ENCODE assay signal across 1 cellular context in genomic region chr2:43424262-43425207, GRCh38.
TF ChIP-seq lines count a peak whose summit lies in the region.

No MANE protein-coding gene starts in this region.

TF ChIP-seq in HepG2, 621 proteins besides CTCF, POLR2A, EP300 and RAD21 (continued from another document and continues in another):
- no peak for TF ChIP-seq TFDP1 (CRISPR knock-in tag; IDR thresholded peaks at IDR 0.05; ENCODE audit: borderline replicate concordance)
- no peak for TF ChIP-seq ZNF678 (CRISPR knock-in tag; IDR thresholded peaks at IDR 0.05)
- TF ChIP-seq ZNF629 (CRISPR knock-in tag; conservative IDR thresholded peaks at IDR 0.05): 0 out of 2 replicates have a peak, but pooled peaks have one; percentile 34
- no peak; the same call in 1 of the 2 replicates for TF ChIP-seq ZNF761 (CRISPR knock-in tag; conservative IDR thresholded peaks at IDR 0.05)
- no peak for TF ChIP-seq ZNF572 (CRISPR knock-in tag; IDR thresholded peaks at IDR 0.05)
- no peak for TF ChIP-seq ETS1 (CRISPR knock-in tag; IDR thresholded peaks at IDR 0.05)
- TF ChIP-seq, protein P1, sequence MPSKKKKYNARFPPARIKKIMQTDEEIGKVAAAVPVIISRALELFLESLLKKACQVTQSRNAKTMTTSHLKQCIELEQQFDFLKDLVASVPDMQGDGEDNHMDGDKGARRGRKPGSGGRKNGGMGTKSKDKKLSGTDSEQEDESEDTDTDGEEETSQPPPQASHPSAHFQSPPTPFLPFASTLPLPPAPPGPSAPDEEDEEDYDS (CRISPR knock-in tag; IDR thresholded peaks at IDR 0.05): no peak
- no peak for TF ChIP-seq FOXK1 (CRISPR knock-in tag; IDR thresholded peaks at IDR 0.05; ENCODE audit: borderline replicate concordance, low read depth)
- no peak for TF ChIP-seq ZNF7 (CRISPR knock-in tag; IDR thresholded peaks at IDR 0.05)
- TF ChIP-seq ARID4A (CRISPR knock-in tag; IDR thresholded peaks at IDR 0.05; ENCODE audit: borderline replicate concordance): no peak
- TF ChIP-seq EED (CRISPR knock-in tag; IDR thresholded peaks at IDR 0.05): no peak
- no peak for TF ChIP-seq JUNB (CRISPR knock-in tag; IDR thresholded peaks at IDR 0.05; ENCODE audit: borderline replicate concordance)
- TF ChIP-seq TGIF2 (CRISPR knock-in tag; IDR thresholded peaks at IDR 0.05): no peak
- TF ChIP-seq MTF2 (CRISPR knock-in tag; IDR thresholded peaks at IDR 0.05; ENCODE audit: borderline replicate concordance): no peak
- peak; percentile 70 for TF ChIP-seq RARA (CRISPR knock-in tag; IDR thresholded peaks at IDR 0.05)
- no peak; the same call in 1 of the 2 replicates for TF ChIP-seq ZNF317 (CRISPR knock-in tag; IDR thresholded peaks at IDR 0.05)
- peak; percentile 82 for TF ChIP-seq ZNF644 (CRISPR knock-in tag; IDR thresholded peaks at IDR 0.05; ENCODE audit: low read depth)
- no peak for TF ChIP-seq SNAPC2 (CRISPR knock-in tag; IDR thresholded peaks at IDR 0.05)
- TF ChIP-seq KDM5A (IDR thresholded peaks at IDR 0.05; ENCODE audit: borderline replicate concordance, low read length): no peak
- TF ChIP-seq HES4 (CRISPR knock-in tag; IDR thresholded peaks at IDR 0.05; ENCODE audit: borderline replicate concordance): no peak
- no peak for TF ChIP-seq BRF2 (CRISPR knock-in tag; IDR thresholded peaks at IDR 0.05)
- no peak for TF ChIP-seq GLI4 (CRISPR knock-in tag; IDR thresholded peaks at IDR 0.05; ENCODE audit: borderline replicate concordance)
- TF ChIP-seq, protein P2, sequence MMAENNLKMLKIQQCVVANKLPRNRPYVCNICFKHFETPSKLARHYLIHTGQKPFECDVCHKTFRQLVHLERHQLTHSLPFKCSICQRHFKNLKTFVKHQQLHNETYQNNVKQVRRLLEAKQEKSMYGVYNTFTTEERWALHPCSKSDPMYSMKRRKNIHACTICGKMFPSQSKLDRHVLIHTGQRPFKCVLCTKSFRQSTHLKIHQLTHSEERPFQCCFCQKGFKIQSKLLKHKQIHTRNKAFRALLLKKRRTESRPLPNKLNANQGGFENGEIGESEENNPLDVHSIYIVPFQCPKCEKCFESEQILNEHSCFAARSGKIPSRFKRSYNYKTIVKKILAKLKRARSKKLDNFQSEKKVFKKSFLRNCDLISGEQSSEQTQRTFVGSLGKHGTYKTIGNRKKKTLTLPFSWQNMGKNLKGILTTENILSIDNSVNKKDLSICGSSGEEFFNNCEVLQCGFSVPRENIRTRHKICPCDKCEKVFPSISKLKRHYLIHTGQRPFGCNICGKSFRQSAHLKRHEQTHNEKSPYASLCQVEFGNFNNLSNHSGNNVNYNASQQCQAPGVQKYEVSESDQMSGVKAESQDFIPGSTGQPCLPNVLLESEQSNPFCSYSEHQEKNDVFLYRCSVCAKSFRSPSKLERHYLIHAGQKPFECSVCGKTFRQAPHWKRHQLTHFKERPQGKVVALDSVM (CRISPR knock-in tag; IDR thresholded peaks at IDR 0.05): no peak
- TF ChIP-seq TCF7 (IDR thresholded peaks at IDR 0.05; ENCODE audit: low read depth): peak; percentile 91
- TF ChIP-seq, protein P3, sequence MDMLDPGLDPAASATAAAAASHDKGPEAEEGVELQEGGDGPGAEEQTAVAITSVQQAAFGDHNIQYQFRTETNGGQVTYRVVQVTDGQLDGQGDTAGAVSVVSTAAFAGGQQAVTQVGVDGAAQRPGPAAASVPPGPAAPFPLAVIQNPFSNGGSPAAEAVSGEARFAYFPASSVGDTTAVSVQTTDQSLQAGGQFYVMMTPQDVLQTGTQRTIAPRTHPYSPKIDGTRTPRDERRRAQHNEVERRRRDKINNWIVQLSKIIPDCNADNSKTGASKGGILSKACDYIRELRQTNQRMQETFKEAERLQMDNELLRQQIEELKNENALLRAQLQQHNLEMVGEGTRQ (IDR thresholded peaks at IDR 0.05; ENCODE audit: low read depth, low read length): no peak
- TF ChIP-seq, protein P3 (CRISPR knock-in tag; IDR thresholded peaks at IDR 0.05; ENCODE audit: borderline replicate concordance): no peak
- no peak for TF ChIP-seq ZNF121 (CRISPR knock-in tag; IDR thresholded peaks at IDR 0.05)
- no peak for TF ChIP-seq MAFF (IDR thresholded peaks at IDR 0.05; ENCODE audit: low read depth, low read length)
- peak; percentile 69 for TF ChIP-seq TCF7L2 (IDR thresholded peaks at IDR 0.05; ENCODE audit: low read depth, low read length)
- TF ChIP-seq, protein P4, sequence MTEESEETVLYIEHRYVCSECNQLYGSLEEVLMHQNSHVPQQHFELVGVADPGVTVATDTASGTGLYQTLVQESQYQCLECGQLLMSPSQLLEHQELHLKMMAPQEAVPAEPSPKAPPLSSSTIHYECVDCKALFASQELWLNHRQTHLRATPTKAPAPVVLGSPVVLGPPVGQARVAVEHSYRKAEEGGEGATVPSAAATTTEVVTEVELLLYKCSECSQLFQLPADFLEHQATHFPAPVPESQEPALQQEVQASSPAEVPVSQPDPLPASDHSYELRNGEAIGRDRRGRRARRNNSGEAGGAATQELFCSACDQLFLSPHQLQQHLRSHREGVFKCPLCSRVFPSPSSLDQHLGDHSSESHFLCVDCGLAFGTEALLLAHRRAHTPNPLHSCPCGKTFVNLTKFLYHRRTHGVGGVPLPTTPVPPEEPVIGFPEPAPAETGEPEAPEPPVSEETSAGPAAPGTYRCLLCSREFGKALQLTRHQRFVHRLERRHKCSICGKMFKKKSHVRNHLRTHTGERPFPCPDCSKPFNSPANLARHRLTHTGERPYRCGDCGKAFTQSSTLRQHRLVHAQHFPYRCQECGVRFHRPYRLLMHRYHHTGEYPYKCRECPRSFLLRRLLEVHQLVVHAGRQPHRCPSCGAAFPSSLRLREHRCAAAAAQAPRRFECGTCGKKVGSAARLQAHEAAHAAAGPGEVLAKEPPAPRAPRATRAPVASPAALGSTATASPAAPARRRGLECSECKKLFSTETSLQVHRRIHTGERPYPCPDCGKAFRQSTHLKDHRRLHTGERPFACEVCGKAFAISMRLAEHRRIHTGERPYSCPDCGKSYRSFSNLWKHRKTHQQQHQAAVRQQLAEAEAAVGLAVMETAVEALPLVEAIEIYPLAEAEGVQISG (CRISPR knock-in tag; IDR thresholded peaks at IDR 0.05): no peak
- TF ChIP-seq ATAD3A (CRISPR knock-in tag; IDR thresholded peaks at IDR 0.05): no peak
- no peak for TF ChIP-seq CAMTA2 (CRISPR knock-in tag; IDR thresholded peaks at IDR 0.05; ENCODE audit: borderline replicate concordance)
- no peak for TF ChIP-seq REL (CRISPR knock-in tag; conservative IDR thresholded peaks at IDR 0.05)
- TF ChIP-seq ZNF331 (CRISPR knock-in tag; IDR thresholded peaks at IDR 0.05): peak; percentile 73; the same call in 1 of the 2 replicates
- TF ChIP-seq FOXC1 (CRISPR knock-in tag; IDR thresholded peaks at IDR 0.05; ENCODE audit: borderline replicate concordance): no peak
- TF ChIP-seq BCL6 (CRISPR knock-in tag; IDR thresholded peaks at IDR 0.05): peak; percentile 78
- TF ChIP-seq, protein P5, sequence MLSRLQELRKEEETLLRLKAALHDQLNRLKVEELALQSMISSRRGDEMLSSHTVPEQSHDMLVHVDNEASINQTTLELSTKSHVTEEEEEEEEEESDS (CRISPR knock-in tag; IDR thresholded peaks at IDR 0.05; ENCODE audit: borderline replicate concordance): no peak
- TF ChIP-seq SOX13 (IDR thresholded peaks at IDR 0.05): no peak
- TF ChIP-seq SOX13 (CRISPR knock-in tag; conservative IDR thresholded peaks at IDR 0.05 in 1 of 2, IDR thresholded peaks at IDR 0.05 in 1 of 2): peak in 1 of 2 experiments; percentile 95; a peak in 2 of 4 replicates
- TF ChIP-seq NBN (conservative IDR thresholded peaks at IDR 0.05): no peak
- TF ChIP-seq HNF1A (IDR thresholded peaks at IDR 0.05; ENCODE audit: low read depth): peak; percentile 56
- TF ChIP-seq HNF1A (CRISPR knock-in tag; IDR thresholded peaks at IDR 0.05; ENCODE audit: borderline replicate concordance): peak; percentile 68; the same call in 1 of the 2 replicates
- no peak for TF ChIP-seq ZNF75D (CRISPR knock-in tag; IDR thresholded peaks at IDR 0.05; ENCODE audit: borderline replicate concordance)
- TF ChIP-seq GPN1 (CRISPR knock-in tag; IDR thresholded peaks at IDR 0.05; ENCODE audit: borderline replicate concordance): no peak
- no peak for TF ChIP-seq ZNF296 (CRISPR knock-in tag; conservative IDR thresholded peaks at IDR 0.05)
- no peak for TF ChIP-seq ZNF746 (CRISPR knock-in tag; IDR thresholded peaks at IDR 0.05)
- TF ChIP-seq FOXP1 (IDR thresholded peaks at IDR 0.05): no peak
- TF ChIP-seq FOXP1 (CRISPR knock-in tag; IDR thresholded peaks at IDR 0.05): peak; percentile 82; the same call in 1 of the 2 replicates
